Comparison of ENCODE assay signal across 18 cellular contexts in the genomic region with DNA sequence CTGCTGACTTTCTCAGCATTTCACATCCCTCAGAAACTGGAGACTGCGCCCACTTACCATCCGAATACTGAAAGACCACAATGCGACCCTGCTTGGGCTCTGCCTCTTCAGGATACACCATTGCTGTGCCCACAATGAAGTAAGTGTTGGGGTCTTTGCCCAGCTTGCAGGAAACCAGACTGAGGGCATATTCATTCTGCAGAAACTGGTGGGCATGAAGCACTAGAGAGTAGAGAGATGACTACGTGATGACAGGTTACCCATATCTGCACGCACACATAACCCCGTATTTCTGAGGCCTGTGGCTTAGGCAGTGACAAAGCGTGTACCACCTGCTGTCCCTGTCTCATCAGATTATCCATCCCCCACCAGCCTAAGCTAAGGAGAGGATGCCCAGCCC. TPM values are rescaled to one million over a fixed set of nuclear protein-coding genes. Genes with fewer than 3 reads are reported as not detected.
DNase-seq lines count a peak whose midpoint lies in the region; ATAC-seq and TF ChIP-seq lines count a peak whose summit lies in the region.
"Had no signal": no experiment of that assay in that cellular context is flagged by ENCODE, and none has a peak within 500 bp of the region (broad histone marks: within the 10 kb centered on the region; RNA-seq: fewer than 3 reads in every experiment).

No MANE protein-coding gene starts in this region.

- H3K4me1 ChIP-seq in right cardiac atrium (ENCODE audit: control insufficient read depth, insufficient read depth, low read length) = no peaks in the 10 kb centered on the region
- H3K4me1 ChIP-seq: A549, BE2C, Caco-2 had no signal

- H3K9me3 Mint-ChIP-seq in activated T-cell treated with anti-CD3 and anti-CD28 coated beads, Interleukin-2, amount 50 U/mL, for 4 hours = no peaks in the 10 kb centered on the region
- H3K9me3 Mint-ChIP-seq in activated T-cell treated with anti-CD3 and anti-CD28 coated beads, Interleukin-2, amount 50 U/mL, for 24 hours = no peaks in the 10 kb centered on the region
- H3K9me3 Mint-ChIP-seq in natural killer cell treated with Interleukin-12 subunit alpha and Interleukin-12 subunit beta and Interleukin-15 and Interleukin-18, amount 100 ng/mL, for 72 hours = no peaks in the 10 kb centered on the region
- H3K9me3 Mint-ChIP-seq in natural killer cell = no peaks in the 10 kb centered on the region
- no peaks in the 10 kb centered on the region for H3K9me3 Mint-ChIP-seq in stimulated activated naive CD8-positive, alpha-beta T cell treated with anti-CD3 and anti-CD28 coated beads, Interleukin-15, Interleukin-2, amounts not matched to agents 100 ng/mL and 50 ng/mL, for 24 hours
- H3K9me3 Mint-ChIP-seq: CD8-positive, alpha-beta T cell; H9 had no signal

- intact Hi-C loops in natural killer cell (cut with micrococcal nuclease) = no loop called here
- intact Hi-C loops in right cardiac atrium (cut with DNase I) = no loop called here

- no peak overlapping the region for H3K4me3 Mint-ChIP-seq in activated T-cell treated with anti-CD3 and anti-CD28 coated beads, Interleukin-2, amount 50 U/mL, for 4 hours
- H3K4me3 Mint-ChIP-seq in activated T-cell treated with anti-CD3 and anti-CD28 coated beads, Interleukin-2, amount 50 U/mL, for 24 hours = no peak overlapping the region
- H3K4me3 Mint-ChIP-seq in natural killer cell treated with Interleukin-12 subunit alpha and Interleukin-12 subunit beta and Interleukin-15 and Interleukin-18, amount 100 ng/mL, for 72 hours = peak overlapping the region; percentile 22
- no peak overlapping the region for H3K4me3 Mint-ChIP-seq in natural killer cell
- H3K4me3 Mint-ChIP-seq in stimulated activated naive CD8-positive, alpha-beta T cell treated with anti-CD3 and anti-CD28 coated beads, Interleukin-15, Interleukin-2, amounts not matched to agents 100 ng/mL and 50 ng/mL, for 24 hours = no peak overlapping the region
- H3K4me3 Mint-ChIP-seq: CD8-positive, alpha-beta T cell; H9 had no signal

- no peak overlapping the region for H3K27ac ChIP-seq in right cardiac atrium (ENCODE audit: low read length)
- H3K27ac ChIP-seq: A549, C4-2B had no signal

- no peak overlapping the region for H3K4me3 ChIP-seq in right cardiac atrium (ENCODE audit: low read length)
- H3K4me3 ChIP-seq: A549 had no signal

- no peak for DNase-seq in activated T-cell treated with anti-CD3 and anti-CD28 coated beads, Interleukin-2, amount 50 U/mL, for 4 hours
- DNase-seq in activated T-cell treated with anti-CD3 and anti-CD28 coated beads, Interleukin-2, amount 50 U/mL, for 24 hours = no peak
- DNase-seq in natural killer cell treated with Interleukin-12 subunit alpha and Interleukin-12 subunit beta and Interleukin-15 and Interleukin-18, amount 100 ng/mL, for 72 hours (ENCODE audit: low spot score) = no peak
- no peak for DNase-seq in natural killer cell
- DNase-seq in stimulated activated CD8-positive, alpha-beta memory T cell treated with anti-CD3 and anti-CD28 coated beads, Interleukin-15, amount 100 ng/mL, for 48 hours (ENCODE audit: low read depth in 2 of 2) = peak; percentile 15 to 48
- DNase-seq in right cardiac atrium = no peak
- DNase-seq: BE2C; Caco-2; CD8-positive, alpha-beta T cell; DND-41; GDM1; GOT3; H9 had no signal

- peaks cover 33% of the 10 kb centered on the region for H3K36me3 Mint-ChIP-seq in activated T-cell treated with anti-CD3 and anti-CD28 coated beads, Interleukin-2, amount 50 U/mL, for 4 hours (ENCODE audit: insufficient read depth)
- H3K36me3 Mint-ChIP-seq in activated T-cell treated with anti-CD3 and anti-CD28 coated beads, Interleukin-2, amount 50 U/mL, for 24 hours (ENCODE audit: low read depth) = no peaks in the 10 kb centered on the region
- H3K36me3 Mint-ChIP-seq in natural killer cell treated with Interleukin-12 subunit alpha and Interleukin-12 subunit beta and Interleukin-15 and Interleukin-18, amount 100 ng/mL, for 72 hours = peaks cover 18% of the 10 kb centered on the region
- H3K36me3 Mint-ChIP-seq in natural killer cell = peaks cover 12% of the 10 kb centered on the region
- H3K36me3 Mint-ChIP-seq in stimulated activated naive CD8-positive, alpha-beta T cell treated with anti-CD3 and anti-CD28 coated beads, Interleukin-15, Interleukin-2, amounts not matched to agents 100 ng/mL and 50 ng/mL, for 24 hours (ENCODE audit: low read depth) = peaks cover 38% of the 10 kb centered on the region

- no peaks in the 10 kb centered on the region for H3K9me3 ChIP-seq in right cardiac atrium (ENCODE audit: control insufficient read depth, low read length)
- H3K9me3 ChIP-seq: A549, BE2C, Caco-2 had no signal

- no peaks in the 10 kb centered on the region for H3K27me3 Mint-ChIP-seq in activated T-cell treated with anti-CD3 and anti-CD28 coated beads, Interleukin-2, amount 50 U/mL, for 4 hours (ENCODE audit: low read depth)
- no peaks in the 10 kb centered on the region for H3K27me3 Mint-ChIP-seq in activated T-cell treated with anti-CD3 and anti-CD28 coated beads, Interleukin-2, amount 50 U/mL, for 24 hours
- H3K27me3 Mint-ChIP-seq in natural killer cell treated with Interleukin-12 subunit alpha and Interleukin-12 subunit beta and Interleukin-15 and Interleukin-18, amount 100 ng/mL, for 72 hours = no peaks in the 10 kb centered on the region
- H3K27me3 Mint-ChIP-seq in natural killer cell (ENCODE audit: low read depth in 2 of 2) = no peaks in the 10 kb centered on the region
- no peaks in the 10 kb centered on the region for H3K27me3 Mint-ChIP-seq in stimulated activated naive CD8-positive, alpha-beta T cell treated with anti-CD3 and anti-CD28 coated beads, Interleukin-15, Interleukin-2, amounts not matched to agents 100 ng/mL and 50 ng/mL, for 24 hours

- no peaks in the 10 kb centered on the region for H3K27me3 ChIP-seq in right cardiac atrium (ENCODE audit: control insufficient read depth, insufficient read depth)
- H3K27me3 ChIP-seq: BE2C had no signal

- TF ChIP-seq CTCF in natural killer cell (IDR thresholded peaks at IDR 0.05) = no peak

- peak; percentile 58 to 75 for ATAC-seq in activated T-cell treated with anti-CD3 and anti-CD28 coated beads, Interleukin-2, amount 50 U/mL, for 4 hours
- ATAC-seq in natural killer cell treated with Interleukin-12 subunit alpha and Interleukin-12 subunit beta and Interleukin-15 and Interleukin-18, amount 100 ng/mL, for 72 hours = peak; percentile 56 to 88
- no peak for ATAC-seq in natural killer cell
- ATAC-seq in GM19452 (IDR thresholded peaks at IDR 0.05; ENCODE audit: unreplicated experiment) = no peak
- no peak for ATAC-seq in right cardiac atrium
- ATAC-seq: A549; CD8-positive, alpha-beta T cell; HepG2 had no signal

- no peaks in the 10 kb centered on the region for H3K4me1 Mint-ChIP-seq in activated T-cell treated with anti-CD3 and anti-CD28 coated beads, Interleukin-2, amount 50 U/mL, for 4 hours (ENCODE audit: low read depth)
- H3K4me1 Mint-ChIP-seq in activated T-cell treated with anti-CD3 and anti-CD28 coated beads, Interleukin-2, amount 50 U/mL, for 24 hours (ENCODE audit: low read depth) = peaks cover 7% of the 10 kb centered on the region
- no peaks in the 10 kb centered on the region for H3K4me1 Mint-ChIP-seq in natural killer cell treated with Interleukin-12 subunit alpha and Interleukin-12 subunit beta and Interleukin-15 and Interleukin-18, amount 100 ng/mL, for 72 hours (ENCODE audit: low read depth in 2 of 2)
- no peaks in the 10 kb centered on the region for H3K4me1 Mint-ChIP-seq in natural killer cell
- H3K4me1 Mint-ChIP-seq in stimulated activated naive CD8-positive, alpha-beta T cell treated with anti-CD3 and anti-CD28 coated beads, Interleukin-15, Interleukin-2, amounts not matched to agents 100 ng/mL and 50 ng/mL, for 24 hours (ENCODE audit: low read depth) = peaks cover 8% of the 10 kb centered on the region
- H3K4me1 Mint-ChIP-seq: H9 had no signal

- 92% methylated on average over 7 of the region's 7 CpGs for WGBS in right cardiac atrium

- no peak overlapping the region for H3K27ac Mint-ChIP-seq in activated T-cell treated with anti-CD3 and anti-CD28 coated beads, Interleukin-2, amount 50 U/mL, for 24 hours
- peak overlapping the region in 1 of 2 donors; percentile 44 for H3K27ac Mint-ChIP-seq in natural killer cell treated with Interleukin-12 subunit alpha and Interleukin-12 subunit beta and Interleukin-15 and Interleukin-18, amount 100 ng/mL, for 72 hours
- no peak overlapping the region for H3K27ac Mint-ChIP-seq in natural killer cell
- H3K27ac Mint-ChIP-seq in stimulated activated naive CD8-positive, alpha-beta T cell treated with anti-CD3 and anti-CD28 coated beads, Interleukin-15, Interleukin-2, amounts not matched to agents 100 ng/mL and 50 ng/mL, for 24 hours = peak overlapping the region; percentile 49
- H3K27ac Mint-ChIP-seq: CD8-positive, alpha-beta T cell; H9 had no signal

RNA-seq across cellular contexts. Expression of gene VWCE, which starts 14.6 kb away (rescaled TPM):
- total RNA-seq in activated T-cell treated with anti-CD3 and anti-CD28 coated beads, Interleukin-2, amount 50 U/mL, for 4 hours = 10 to 100 TPM; 10.2 to 21.0 (median 15.5) TPM
- total RNA-seq in natural killer cell treated with Interleukin-12 subunit alpha and Interleukin-12 subunit beta and Interleukin-15 and Interleukin-18, amount 100 ng/mL, for 72 hours = 1 to 10 TPM; 2.1 to 3.3 TPM
- under 1 TPM; 0.61 to 0.95 (median 0.82) TPM for total RNA-seq in natural killer cell
- 1 to 10 TPM in 3 of 4 donors, under 1 TPM in 1; 0.97 to 2.2 (median 1.3) TPM for total RNA-seq in right cardiac atrium
- 0.70 TPM for polyA plus RNA-seq in right cardiac atrium

RNA-seq across cellular contexts. Expression of gene DDB1, which starts 23.2 kb away (rescaled TPM):
- total RNA-seq in activated T-cell treated with anti-CD3 and anti-CD28 coated beads, Interleukin-2, amount 50 U/mL, for 4 hours = 100 to 1,000 TPM; 313 to 358 (median 327) TPM
- 100 to 1,000 TPM; 241 to 276 TPM for total RNA-seq in natural killer cell treated with Interleukin-12 subunit alpha and Interleukin-12 subunit beta and Interleukin-15 and Interleukin-18, amount 100 ng/mL, for 72 hours
- total RNA-seq in natural killer cell = 100 to 1,000 TPM; 170 to 233 (median 229) TPM
- total RNA-seq in right cardiac atrium = 100 to 1,000 TPM; 126 to 132 (median 130) TPM
- polyA plus RNA-seq in right cardiac atrium = 103 TPM

RNA-seq across cellular contexts. Expression of gene TKFC, which starts 23.3 kb away (rescaled TPM):
- 10 to 100 TPM; 50.8 to 51.4 (median 51.1) TPM for total RNA-seq in activated T-cell treated with anti-CD3 and anti-CD28 coated beads, Interleukin-2, amount 50 U/mL, for 4 hours
- total RNA-seq in natural killer cell treated with Interleukin-12 subunit alpha and Interleukin-12 subunit beta and Interleukin-15 and Interleukin-18, amount 100 ng/mL, for 72 hours = 10 to 100 TPM; 18.9 to 38.9 TPM
- total RNA-seq in natural killer cell (10 to 100 TPM; 32.9 to 54.8 (median 38.6) TPM), right cardiac atrium (10 to 100 TPM; 12.7 to 19.0 (median 16.7) TPM)
- polyA plus RNA-seq in right cardiac atrium = 15.7 TPM

RNA-seq across cellular contexts. Expression of gene CYB561A3, which starts 51.9 kb away (rescaled TPM):
- total RNA-seq in activated T-cell treated with anti-CD3 and anti-CD28 coated beads, Interleukin-2, amount 50 U/mL, for 4 hours = 10 to 100 TPM; 28.8 to 35.2 (median 33.3) TPM
- 100 to 1,000 TPM in 1 of 2 donors, 10 to 100 TPM in 1; 33.0 to 112 TPM for total RNA-seq in natural killer cell treated with Interleukin-12 subunit alpha and Interleukin-12 subunit beta and Interleukin-15 and Interleukin-18, amount 100 ng/mL, for 72 hours
- total RNA-seq in natural killer cell (10 to 100 TPM; 24.6 to 33.5 (median 30.2) TPM), right cardiac atrium (10 to 100 TPM; 15.0 to 18.5 (median 17.9) TPM)
- 11.6 TPM for polyA plus RNA-seq in right cardiac atrium

RNA-seq across cellular contexts. Expression of gene TMEM138, which starts 52.4 kb away (rescaled TPM):
- total RNA-seq in activated T-cell treated with anti-CD3 and anti-CD28 coated beads, Interleukin-2, amount 50 U/mL, for 4 hours = 10 to 100 TPM; 74.2 to 91.5 (median 81.2) TPM
- total RNA-seq in natural killer cell treated with Interleukin-12 subunit alpha and Interleukin-12 subunit beta and Interleukin-15 and Interleukin-18, amount 100 ng/mL, for 72 hours = 100 to 1,000 TPM in 1 of 2 donors, 10 to 100 TPM in 1; 56.1 to 107 TPM
- total RNA-seq in natural killer cell (10 to 100 TPM; 63.8 to 75.9 (median 66.5) TPM), right cardiac atrium (10 to 100 TPM; 24.0 to 27.4 (median 26.9) TPM)
- polyA plus RNA-seq in right cardiac atrium = 23.9 TPM

Comparison
In these comparisons a context has a peak if more than half of its experiments do, and no peak if none do; other contexts are left out.
1. ATAC-seq: peak in activated T-cell treated with anti-CD3 and anti-CD28 coated beads, Interleukin-2, amount 50 U/mL, for 4 hours (2 of 2) and natural killer cell treated with Interleukin-12 subunit alpha and Interleukin-12 subunit beta and Interleukin-15 and Interleukin-18, amount 100 ng/mL, for 72 hours (2 of 2); none in natural killer cell (0 of 3), GM19452 (single experiment) and right cardiac atrium (0 of 2).
2. DNase-seq: peak in stimulated activated CD8-positive, alpha-beta memory T cell treated with anti-CD3 and anti-CD28 coated beads, Interleukin-15, amount 100 ng/mL, for 48 hours (2 of 2); none in activated T-cell treated with anti-CD3 and anti-CD28 coated beads, Interleukin-2, amount 50 U/mL, for 4 hours (single experiment), activated T-cell treated with anti-CD3 and anti-CD28 coated beads, Interleukin-2, amount 50 U/mL, for 24 hours (single experiment), natural killer cell treated with Interleukin-12 subunit alpha and Interleukin-12 subunit beta and Interleukin-15 and Interleukin-18, amount 100 ng/mL, for 72 hours (single experiment), natural killer cell (single experiment) and right cardiac atrium (0 of 3).